8 cellular contexts compared by ENCODE assay signal in the genomic region with DNA sequence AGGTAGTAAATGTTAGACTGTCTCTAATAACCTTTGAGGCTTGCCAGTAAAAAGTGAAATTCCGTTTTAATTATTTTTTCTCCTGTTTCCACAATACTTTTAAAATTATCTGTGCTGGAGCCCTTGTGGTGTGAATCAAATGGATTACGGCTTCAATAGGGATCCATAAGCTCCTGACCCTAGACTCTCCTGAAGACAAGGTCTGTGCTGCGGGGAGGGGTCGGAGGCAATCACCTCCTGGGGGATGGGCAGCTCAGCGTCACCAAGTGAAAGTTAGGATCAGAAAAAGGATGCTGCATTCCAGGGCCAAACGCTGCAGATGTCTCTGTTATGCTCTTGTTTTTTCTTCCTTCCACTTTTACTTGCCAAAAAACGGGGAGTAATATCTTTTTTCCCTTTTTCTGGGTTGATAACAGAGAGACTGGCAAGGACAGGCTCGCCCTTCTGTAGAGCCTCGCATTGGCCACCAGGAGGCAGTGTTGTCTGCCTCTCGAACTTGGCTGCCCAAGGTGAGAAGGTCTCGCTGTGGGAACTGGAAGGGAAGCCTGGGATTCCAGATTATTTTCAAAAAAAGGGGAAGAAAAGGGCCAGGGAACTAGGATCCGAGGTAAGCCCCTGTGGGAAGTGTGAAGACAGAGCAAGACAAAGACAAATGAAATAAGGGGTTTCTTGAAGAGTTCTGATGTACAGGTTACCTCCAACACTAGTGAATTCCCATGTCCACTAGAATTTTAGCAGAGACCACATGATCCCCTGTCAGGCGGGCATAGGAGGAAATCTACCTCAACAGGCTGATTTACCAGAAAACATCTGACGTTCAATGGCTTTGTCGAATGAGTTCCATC.
DNase-seq lines count a peak whose midpoint lies in the region; ATAC-seq and TF ChIP-seq lines count a peak whose summit lies in the region.

No MANE protein-coding gene starts in this region.

- 25 to 27% methylated on average over 15 of the region's 15 CpGs for WGBS in lung, 2 donors

- H3K4me3 ChIP-seq in breast epithelium = no peak overlapping the region
- H3K4me3 ChIP-seq in lung = no peak overlapping the region

- no peaks in the 10 kb centered on the region for H3K27me3 ChIP-seq in breast epithelium
- peaks cover 2% of the 10 kb centered on the region for H3K27me3 ChIP-seq in lung (ENCODE audit: control insufficient read depth, insufficient read depth)

- peak; percentile 38 to 79 (median 54) for TF ChIP-seq CTCF in breast epithelium (IDR thresholded peaks at IDR 0.05)
- TF ChIP-seq CTCF in lung (IDR thresholded peaks at IDR 0.05; ENCODE audit: control extremely low read depth, extremely low read depth) = peak; percentile 52

- H3K9me3 ChIP-seq in breast epithelium = no peaks in the 10 kb centered on the region
- H3K9me3 ChIP-seq in lung (ENCODE audit: control insufficient read depth in 2 of 2, insufficient read depth in 1 of 2, low read length in 1 of 2) = peaks cover 0 to 3% of the 10 kb centered on the region in 2 donors

- ATAC-seq in GM21360 (IDR thresholded peaks at IDR 0.05; ENCODE audit: unreplicated experiment) = peak; percentile 84
- ATAC-seq in lung (ENCODE audit: insufficient read depth, low FRiP score) = peak; percentile 63
- ATAC-seq in HG03457 (IDR thresholded peaks at IDR 0.05; ENCODE audit: unreplicated experiment) = no peak
- ATAC-seq in HG03469 (IDR thresholded peaks at IDR 0.05; ENCODE audit: unreplicated experiment) = no peak

- TF ChIP-seq POLR2A in breast epithelium (IDR thresholded peaks at IDR 0.05) = no peak

- peak; percentile 72 for DNase-seq in Daoy (ENCODE audit: low read depth)
- peak; percentile 11 for DNase-seq in NCI-H1105 (lab: John Stamatoyannopoulos, UW)
- DNase-seq in breast epithelium (ENCODE audit: low spot score in 2 of 2) = no peak
- DNase-seq in lung (ENCODE audit: low spot score) = no peak
- DNase-seq in AG08396 (ENCODE audit: low spot score) = no peak

- H3K36me3 ChIP-seq in breast epithelium = no peaks in the 10 kb centered on the region
- H3K36me3 ChIP-seq in lung (ENCODE audit: control insufficient read depth in 2 of 2, insufficient read depth in 2 of 2, low read length in 2 of 2) = no peaks in the 10 kb centered on the region

- H3K27ac ChIP-seq in breast epithelium = no peak overlapping the region
- H3K27ac ChIP-seq in lung (ENCODE audit: low read depth in 1 of 2, low read length in 1 of 2) = no peak overlapping the region

- intact Hi-C loops in breast epithelium (cut with DNase I; ENCODE audit: low total_unique reads) = no loop called here

- H3K4me1 ChIP-seq in breast epithelium = no peaks in the 10 kb centered on the region
- peaks cover 0 to 1% of the 10 kb centered on the region in 2 donors for H3K4me1 ChIP-seq in lung (ENCODE audit: control insufficient read depth in 2 of 2, insufficient read depth in 2 of 2, low read length in 2 of 2)

Comparison
In these comparisons a context has a peak if more than half of its experiments do, and no peak if none do; other contexts are left out.
1. DNase-seq: peak in Daoy (single experiment) and NCI-H1105 (single experiment); none in breast epithelium (0 of 2), lung (single experiment) and AG08396 (single experiment).
2. ATAC-seq: peak in GM21360 (single experiment) and lung (single experiment); none in HG03457 (single experiment) and HG03469 (single experiment).